In the genomic region with DNA sequence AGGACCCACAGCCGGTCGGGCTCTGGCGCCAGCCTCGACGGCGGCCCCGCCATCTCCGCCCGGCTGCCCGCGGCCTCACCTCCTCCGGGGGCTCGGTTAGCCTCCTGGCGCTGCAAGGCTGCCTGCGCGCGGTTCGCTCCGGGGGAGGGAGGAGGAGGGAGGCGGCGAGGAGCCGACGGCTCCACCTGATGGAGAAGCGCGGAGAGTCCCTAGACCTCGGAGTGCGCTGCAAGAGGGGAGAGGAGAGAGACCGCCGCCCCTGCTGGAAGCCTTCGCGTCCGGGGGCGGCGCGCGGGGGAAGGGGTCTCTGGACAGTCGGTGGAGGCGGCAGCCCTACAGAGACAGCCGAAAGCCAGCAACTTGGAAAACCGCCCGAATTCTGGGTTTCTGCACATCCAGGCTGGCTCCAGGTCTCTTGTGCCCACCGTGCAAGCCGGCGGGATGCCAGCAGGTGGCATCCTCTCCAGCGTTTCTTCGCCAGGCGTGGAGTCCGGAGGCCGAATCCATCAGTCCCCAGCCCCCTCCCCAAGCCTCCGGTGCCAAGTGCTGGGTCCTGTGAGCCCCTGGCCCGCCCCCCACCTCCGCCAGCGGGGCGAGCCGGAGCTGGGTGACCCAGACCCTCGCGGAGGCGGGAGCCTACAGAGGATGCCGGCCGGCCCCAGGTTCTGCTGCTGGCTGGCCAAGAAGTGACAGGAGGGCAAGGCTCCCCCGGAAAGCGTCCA, we compare ENCODE assay signal across 8 cellular contexts. TPM values are rescaled to one million over a fixed set of nuclear protein-coding genes. Genes with fewer than 3 reads are reported as not detected.
A peak's percentile ranks its signal among the peaks of the same experiment; 100 is the strongest.
DNase-seq lines count a peak whose midpoint lies in the region; ATAC-seq and TF ChIP-seq lines count a peak whose summit lies in the region.

No MANE protein-coding gene starts in this region.

- H3K9me3 Mint-ChIP-seq in neural progenitor cell (no peaks in the 10 kb centered on the region), CD14-positive monocyte (peaks cover 0 to 6% (median 0%) of the 10 kb centered on the region in 7 donors)

- H3K27me3 Mint-ChIP-seq in neural progenitor cell (ENCODE audit: insufficient read depth, low read depth) (peaks cover 5% of the 10 kb centered on the region), CD14-positive monocyte (ENCODE audit: low read depth in 3 of 3) (peaks cover 33 to 43% (median 41%) of the 10 kb centered on the region in 3 donors)

- no peak for ATAC-seq in HG02870 (IDR thresholded peaks at IDR 0.05; ENCODE audit: unreplicated experiment)
- no peak for ATAC-seq in HG02623 (IDR thresholded peaks at IDR 0.05; ENCODE audit: unreplicated experiment)

- H3K4me1 Mint-ChIP-seq in neural progenitor cell = peaks cover 44% of the 10 kb centered on the region
- H3K4me1 Mint-ChIP-seq in CD14-positive monocyte = no peaks in the 10 kb centered on the region

- H3K27ac Mint-ChIP-seq in neural progenitor cell (no peak overlapping the region), CD14-positive monocyte (no peak overlapping the region)

- no peak overlapping the region for H3K9ac ChIP-seq in neural progenitor cell

- H3K4me3 ChIP-seq in epithelial cell of proximal tubule (ENCODE audit: low read depth, low read length) (peak overlapping the region; percentile 45), neural progenitor cell (peak overlapping the region; percentile 48)

- no peaks in the 10 kb centered on the region for H4K20me1 ChIP-seq in neural progenitor cell (ENCODE audit: low read depth)

- H3F3A ChIP-seq in neural progenitor cell (ENCODE audit: low read depth) = peaks cover 22% of the 10 kb centered on the region

- peak; percentile 50 for TF ChIP-seq CTCF in epithelial cell of proximal tubule (conservative IDR thresholded peaks at IDR 0.05; ENCODE audit: low read depth, low read length)
- TF ChIP-seq CTCF in neural progenitor cell (IDR thresholded peaks at IDR 0.05) = peak; percentile 65
- no peak for TF ChIP-seq CTCF in CD14-positive monocyte (IDR thresholded peaks at IDR 0.05)

- peaks cover 40% of the 10 kb centered on the region for H3K4me1 ChIP-seq in neural progenitor cell

- peaks cover 68% of the 10 kb centered on the region for H3K27me3 ChIP-seq in neural progenitor cell

- peak overlapping the region; percentile 73 for H3K4me2 ChIP-seq in neural progenitor cell

- no peaks in the 10 kb centered on the region for H3K79me2 ChIP-seq in neural progenitor cell (ENCODE audit: low read depth)

- H3K36me3 ChIP-seq in neural progenitor cell = no peaks in the 10 kb centered on the region

- intact Hi-C loops in CD14-positive monocyte (cut with micrococcal nuclease) = no loop called here

- H2AFZ ChIP-seq in neural progenitor cell (replicated peaks) = peak overlapping the region; percentile 71

- H3K4me3 Mint-ChIP-seq in neural progenitor cell = peak overlapping the region; percentile 84
- peak overlapping the region in 1 of 2 donors; percentile 56 for H3K4me3 Mint-ChIP-seq in CD14-positive monocyte

- DNase-seq in activated T-cell treated with anti-CD3 and anti-CD28 coated beads for 48 hours (ENCODE audit: low read depth) (peak; percentile 9), activated T-cell treated with anti-CD3 and anti-CD28 coated beads for 4 hours (no peak), NCI-H510A treated with DMSO at 0.1 percent for 48 hours (lab: John Stamatoyannopoulos, UW) (peak; percentile 97), epithelial cell of proximal tubule (ENCODE audit: low read depth) (no peak), neural progenitor cell (ENCODE audit: low spot score) (peak; percentile 94), CD14-positive monocyte (ENCODE audit: low spot score) (no peak)

- H3K36me3 Mint-ChIP-seq in neural progenitor cell = no peaks in the 10 kb centered on the region
- no peaks in the 10 kb centered on the region for H3K36me3 Mint-ChIP-seq in CD14-positive monocyte

- no peak overlapping the region for H3K27ac ChIP-seq in neural progenitor cell

- no peaks in the 10 kb centered on the region for H3K9me3 ChIP-seq in neural progenitor cell (ENCODE audit: low read depth)

RNA-seq across cellular contexts. Expression of a gene that starts 2.9 kb away (rescaled TPM):
- 3.8 and 5.1 TPM in 2 replicates for total RNA-seq in epithelial cell of proximal tubule
- total RNA-seq in neural progenitor cell (ENCODE audit: low replicate concordance) = 1.1 and 2.6 TPM in 2 replicates
- not detected for polyA plus RNA-seq in CD14-positive monocyte

Comparison
In these comparisons a context has a peak if more than half of its experiments do, and no peak if none do; other contexts are left out.
1. DNase-seq: peak in activated T-cell treated with anti-CD3 and anti-CD28 coated beads for 48 hours (single experiment), NCI-H510A treated with DMSO at 0.1 percent for 48 hours (single experiment) and neural progenitor cell (single experiment); none in activated T-cell treated with anti-CD3 and anti-CD28 coated beads for 4 hours (single experiment), epithelial cell of proximal tubule (single experiment) and CD14-positive monocyte (single experiment).